ENCODE assay signal across 13 cellular contexts in the genomic region with DNA sequence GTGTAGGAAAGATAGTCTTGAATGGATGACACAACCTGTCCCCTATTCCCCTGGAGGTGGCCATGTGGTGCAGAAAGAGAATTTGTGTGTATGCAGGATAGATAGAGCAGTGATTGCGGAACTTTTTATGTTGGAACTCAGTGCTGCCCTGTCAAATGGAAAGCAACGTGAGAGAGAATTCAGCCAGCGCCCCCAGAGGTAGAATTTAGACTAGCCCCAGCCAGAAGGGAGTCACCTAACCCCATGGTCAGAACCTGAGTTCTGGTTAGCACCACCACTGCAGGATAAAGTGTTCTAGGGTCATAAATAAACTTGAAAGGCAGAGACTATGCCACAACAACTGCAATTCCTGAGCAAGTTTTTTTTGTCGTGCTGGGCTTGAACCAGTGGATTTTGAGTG.
A peak's percentile ranks its signal among the peaks of the same experiment; 100 is the strongest.
DNase-seq lines count a peak whose midpoint lies in the region; ATAC-seq, FAIRE-seq and TF ChIP-seq lines count a peak whose summit lies in the region.
"Had no signal": no experiment of that assay in that cellular context is flagged by ENCODE, and none has a peak within 500 bp of the region (broad histone marks: within the 10 kb centered on the region; RNA-seq: fewer than 3 reads in every experiment).

No MANE protein-coding gene starts in this region.

- TF ChIP-seq RAD21 in HepG2 (CRISPR knock-in tag; IDR thresholded peaks at IDR 0.05), result no peak

- DNase-seq in HepG2 (ENCODE audit: low spot score) (no peak), right lobe of liver (no peak), amniotic epithelial cell (ENCODE audit: low read depth) (peak; percentile 3)
- no peak for DNase-seq in NK-92 treated with Interleukin-12 subunit alpha and Interleukin-12 subunit beta, amount 100 ng/mL, for 24 hours (lab: John Stamatoyannopoulos, UW)
- DNase-seq in activated CD8-positive, alpha-beta memory T cell treated with anti-CD3 and anti-CD28 coated beads for 24 hours, result no peak
- DNase-seq: activated T-cell treated with anti-CD3 and anti-CD28 coated beads, Interleukin-2, amount 50 U/mL, for 4 hours; NCI-H2171 had no signal

- TF ChIP-seq CTCF in HepG2 (CRISPR knock-in tag; IDR thresholded peaks at IDR 0.05), result 0 out of 2 replicates have a peak, but pooled peaks have one; percentile 5
- no peak for TF ChIP-seq CTCF in right lobe of liver (IDR thresholded peaks at IDR 0.05)

- H3K27ac ChIP-seq in HepG2 (ENCODE audit: extremely low read length, insufficient read depth, low read length) (no peak overlapping the region), right lobe of liver (no peak overlapping the region)
- H3K27ac ChIP-seq: HL-60, parathyroid adenoma had no signal

- H3K4me3 ChIP-seq in HepG2 (replicated peaks in 1 of 3; ENCODE audit: insufficient read depth in 1 of 3, low read depth in 2 of 3, low read length in 3 of 3) (no peak overlapping the region), right lobe of liver (no peak overlapping the region)

- no peaks in the 10 kb centered on the region for H3K36me3 ChIP-seq in HepG2 (replicated peaks in 1 of 2; ENCODE audit: control insufficient read depth in 1 of 2, insufficient read depth in 2 of 2, low read length in 2 of 2)
- H3K36me3 ChIP-seq in right lobe of liver, result no peaks in the 10 kb centered on the region

- no peaks in the 10 kb centered on the region for H3K27me3 ChIP-seq in HepG2 (ENCODE audit: control insufficient read depth in 1 of 2, insufficient read depth in 2 of 2, low read length in 2 of 2)
- H3K27me3 ChIP-seq in right lobe of liver, result no peaks in the 10 kb centered on the region

- ATAC-seq in HepG2 (peak; percentile 81), right lobe of liver (no peak), HG02973 (IDR thresholded peaks at IDR 0.05; ENCODE audit: unreplicated experiment) (peak; percentile 63), GM18861 (IDR thresholded peaks at IDR 0.05; ENCODE audit: unreplicated experiment) (no peak), GM19467 (IDR thresholded peaks at IDR 0.05; ENCODE audit: unreplicated experiment) (no peak)
- ATAC-seq: activated T-cell treated with anti-CD3 and anti-CD28 coated beads, Interleukin-2, amount 50 U/mL, for 4 hours had no signal

- no peak overlapping the region for H3K4me2 ChIP-seq in HepG2 (ENCODE audit: low read depth, low read length)

- no peaks in the 10 kb centered on the region for H3K4me1 ChIP-seq in HepG2 (ENCODE audit: insufficient read depth, low read length)
- no peaks in the 10 kb centered on the region for H3K4me1 ChIP-seq in right lobe of liver
- H3K4me1 ChIP-seq: parathyroid adenoma had no signal

- POLR2A ChIA-PET in HepG2 (lab: Yijun Ruan, JAX), result no interaction called here

- no peaks in the 10 kb centered on the region for H4K20me1 ChIP-seq in HepG2 (ENCODE audit: insufficient read depth, low read length)

- no peaks in the 10 kb centered on the region for H3K79me2 ChIP-seq in HepG2 (ENCODE audit: insufficient read depth, low read length)
- H3K79me2 ChIP-seq: parathyroid adenoma had no signal

- in situ Hi-C loops in HepG2 (cut with HindIII; ENCODE audit: extremely low pct_ligation_motif_present, low pct_unique_long_range_greater_than_20kb), result no loop called here

- no peak for TF ChIP-seq POLR2A in HepG2 (IDR thresholded peaks at IDR 0.05; ENCODE audit: insufficient read depth in 1 of 2, low read depth in 2 of 2, low read length in 2 of 2)
- TF ChIP-seq POLR2A in right lobe of liver (IDR thresholded peaks at IDR 0.05), result no peak

- CTCF ChIA-PET in HepG2 (lab: Yijun Ruan, JAX; ENCODE audit: low intra/inter-chr PET ratio, low total read pairs), result no interaction called here

- TF ChIP-seq EP300 in HepG2 (IDR thresholded peaks at IDR 0.05; ENCODE audit: low read depth in 2 of 2, low read length in 2 of 2) (no peak), HepG2 (CRISPR knock-in tag; IDR thresholded peaks at IDR 0.05; ENCODE audit: borderline replicate concordance) (no peak)

- no peak overlapping the region for H3K9ac ChIP-seq in HepG2 (ENCODE audit: insufficient read depth, low read depth, low read length)
- H3K9ac ChIP-seq: parathyroid adenoma had no signal

- 33% methylated on average over 3 of the region's 4 CpGs for WGBS in HepG2 (ENCODE audit: low lambda C conversion rate)
- WGBS in right lobe of liver (ENCODE audit: insufficient coverage, low coverage, low lambda C conversion rate, missing lambda C conversion rate), result 45% methylated on average over 3 of the region's 4 CpGs

- intact Hi-C loops in HepG2 (cut with micrococcal nuclease; ENCODE audit: unreplicated experiment), result no loop called here
- intact Hi-C loops in right lobe of liver (cut with DNase I), result no loop called here

- H3K9me3 ChIP-seq in HepG2 (ENCODE audit: low read length) (no peaks in the 10 kb centered on the region; the same call in 1 of the 2 replicates), right lobe of liver (no peaks in the 10 kb centered on the region)

- no TSS peak for BruUV-seq in HepG2 (replicated peaks; lab: Mats Ljungman, UMichigan)

- FAIRE-seq in HepG2 (lab: Jason Lieb, UNC), result no peak
- FAIRE-seq: keratinocyte had no signal

- H2AFZ ChIP-seq in HepG2 (ENCODE audit: low read length), result no peak overlapping the region
- H2AFZ ChIP-seq: parathyroid adenoma had no signal

TF ChIP-seq in HepG2, 621 proteins besides CTCF, POLR2A, EP300 and RAD21:
- no peak for TF ChIP-seq HMGA1 (CRISPR knock-in tag; conservative IDR thresholded peaks at IDR 0.05)
- no peak for TF ChIP-seq HOXA5 (CRISPR knock-in tag; IDR thresholded peaks at IDR 0.05)
- TF ChIP-seq ZNF761 (CRISPR knock-in tag; conservative IDR thresholded peaks at IDR 0.05), result no peak
- peak; percentile 37 for TF ChIP-seq STAG1 (CRISPR knock-in tag; IDR thresholded peaks at IDR 0.05)

Comparison
In these comparisons a context has a peak if more than half of its experiments do, and no peak if none do; other contexts are left out.
1. ATAC-seq: peak in HepG2 (single experiment) and HG02973 (single experiment); none in right lobe of liver (0 of 4), GM18861 (single experiment) and GM19467 (single experiment).